Comparison of ENCODE assay signal across 15 cellular contexts in genomic region chr18:57738078-57738477, GRCh38.
DNase-seq lines count a peak whose midpoint lies in the region; ATAC-seq, FAIRE-seq and TF ChIP-seq lines count a peak whose summit lies in the region.
"Had no signal": no experiment of that assay in that cellular context is flagged by ENCODE, and none has a peak within 500 bp of the region (broad histone marks: within the 10 kb centered on the region; RNA-seq: fewer than 3 reads in every experiment).

No MANE protein-coding gene starts in this region.

- no peaks in the 10 kb centered on the region for H3K27me3 ChIP-seq in IMR-90 (ENCODE audit: control insufficient read depth, insufficient read depth, low read length)
- H3K27me3 ChIP-seq in H1 (replicated peaks in 1 of 4; ENCODE audit: control insufficient read depth in 3 of 4, extremely low read depth in 1 of 4, insufficient read depth in 3 of 4, low read length in 3 of 4), result no peaks in the 10 kb centered on the region
- no peaks in the 10 kb centered on the region for H3K27me3 ChIP-seq in lower lobe of right lung (ENCODE audit: low read depth)
- H3K27me3 ChIP-seq in transverse colon, result no peaks in the 10 kb centered on the region

- in situ Hi-C loops in IMR-90 (cut with MboI; ENCODE audit: low sequenced_read_pairs), result no loop called here
- in situ Hi-C loops in transverse colon (cut with MboI; ENCODE audit: low pct_ligation_motif_present in 1 of 4, low pct_unique_long_range_greater_than_20kb in 1 of 4, low sequenced_read_pairs in 3 of 4), result loop anchor here in 1 of 4 donors (25.0 kb wide), 2 partner anchors 99 to 101 kb away; no protein-coding TSS in a partner anchor

- H4K5ac ChIP-seq in IMR-90 (ENCODE audit: low read depth, low read length), result no peak overlapping the region
- H4K5ac ChIP-seq in H1 (ENCODE audit: insufficient read length, low read depth, low read length), result no peak overlapping the region

- ATAC-seq in IMR-90 (ENCODE audit: low read depth) (no peak; the same call in 1 of the 2 replicates), lower lobe of right lung (peak; percentile 25 to 29), HG03095 (IDR thresholded peaks at IDR 0.05; ENCODE audit: unreplicated experiment) (no peak), GM18861 (IDR thresholded peaks at IDR 0.05; ENCODE audit: unreplicated experiment) (no peak)
- ATAC-seq: CD8-positive, alpha-beta T cell; stimulated activated memory B cell treated with anti-CD40 and anti-IgM and Interleukin-4, amounts not matched to agents 10 μg/mL and 1 μg/mL and 100 μg/mL, for 72 hours had no signal

- H3K4ac ChIP-seq in IMR-90 (ENCODE audit: low read depth, low read length) (peak overlapping the region; percentile 66), H1 (replicated peaks; ENCODE audit: insufficient read length, low read depth, low read length) (no peak overlapping the region)

- H3K79me1 ChIP-seq in IMR-90 (ENCODE audit: low read depth in 1 of 2, low read length in 2 of 2) (peaks cover 34 to 69% of the 10 kb centered on the region in 2 experiments), H1 (ENCODE audit: low read depth, low read length) (no peaks in the 10 kb centered on the region)

- peak overlapping the region; percentile 61 for H2BK5ac ChIP-seq in IMR-90 (ENCODE audit: low read depth, low read length, poor library complexity, severe bottlenecking)
- no peak overlapping the region for H2BK5ac ChIP-seq in H1 (ENCODE audit: low read depth, low read length)

- peak overlapping the region; percentile 30; the same call in 1 of the 2 replicates for H3K14ac ChIP-seq in IMR-90 (replicated peaks; ENCODE audit: low read depth, low read length)
- no peak overlapping the region for H3K14ac ChIP-seq in H1 (ENCODE audit: insufficient read length)

- DNase-seq in IMR-90, result no peak
- DNase-seq in H1 (ENCODE audit: low read depth in 1 of 2, low spot score in 2 of 2), result no peak
- no peak for DNase-seq in lower lobe of right lung
- no peak for DNase-seq in transverse colon
- no peak for DNase-seq in NCI-H1092 (lab: John Stamatoyannopoulos, UW)
- no peak for DNase-seq in inferior parietal cortex (ENCODE audit: extremely low spot score)
- DNase-seq: CD8-positive, alpha-beta T cell; Karpas-422; stimulated activated CD4-positive, alpha-beta T cell treated with anti-CD3 and anti-CD28 coated beads, Interleukin-4, amount 100 ng/mL, for 24 hours had no signal

- peak overlapping the region in 1 of 2 experiments; percentile 52; a peak in 1 of 4 replicates for H4K8ac ChIP-seq in IMR-90 (ENCODE audit: low read depth in 2 of 2, low read length in 2 of 2)
- no peak overlapping the region for H4K8ac ChIP-seq in H1 (ENCODE audit: extremely low read depth, insufficient read depth, low read length)

- H3K36me3 ChIP-seq in IMR-90 (ENCODE audit: control insufficient read depth, insufficient read depth, low read length), result peaks cover 3% of the 10 kb centered on the region; the same call in 1 of the 2 replicates
- no peaks in the 10 kb centered on the region; a peak in 1 of 8 replicates for H3K36me3 ChIP-seq in H1 (ENCODE audit: control insufficient read depth in 2 of 4, insufficient read depth in 4 of 4, low read length in 3 of 4)
- H3K36me3 ChIP-seq in lower lobe of right lung, result no peaks in the 10 kb centered on the region
- no peaks in the 10 kb centered on the region for H3K36me3 ChIP-seq in transverse colon

- H3K56ac ChIP-seq in IMR-90 (ENCODE audit: extremely low read depth, insufficient read depth, low read length) (peak overlapping the region; percentile 13; the same call in 1 of the 2 replicates), H1 (replicated peaks; ENCODE audit: insufficient read length, low read depth, low read length) (no peak overlapping the region)

- H3K27ac ChIP-seq in IMR-90 (ENCODE audit: insufficient read depth, low read length), result peak overlapping the region; percentile 11; the same call in 1 of the 2 replicates
- H3K27ac ChIP-seq in H1 (ENCODE audit: low read depth, low read length), result no peak overlapping the region
- H3K27ac ChIP-seq in lower lobe of right lung, result no peak overlapping the region
- H3K27ac ChIP-seq in transverse colon, result peak overlapping the region; percentile 22 to 60 (median 41)
- H3K27ac ChIP-seq: psoas muscle had no signal

- H2BK120ac ChIP-seq in IMR-90 (ENCODE audit: low read depth, low read length), result peak overlapping the region; percentile 56
- no peak overlapping the region for H2BK120ac ChIP-seq in H1 (replicated peaks; ENCODE audit: low read depth, low read length)

- no peak overlapping the region for H2AK9ac ChIP-seq in IMR-90 (replicated peaks; ENCODE audit: low read depth, low read length, poor library complexity)

- H4K91ac ChIP-seq in IMR-90 (ENCODE audit: insufficient read depth, low read depth, low read length) (0 out of 2 replicates have a peak overlapping the region, but pooled peaks have one; percentile 14), H1 (replicated peaks; ENCODE audit: insufficient read length, low read length) (no peak overlapping the region)

- TF ChIP-seq CTCF in IMR-90 (conservative IDR thresholded peaks at IDR 0.05; ENCODE audit: low read depth, low read length), result no peak
- TF ChIP-seq CTCF in H1 (IDR thresholded peaks at IDR 0.05; ENCODE audit: control extremely low read depth in 1 of 3, insufficient read depth in 1 of 3, low read depth in 1 of 3, low read length in 3 of 3), result no peak
- TF ChIP-seq CTCF in lower lobe of right lung (IDR thresholded peaks at IDR 0.05), result no peak
- no peak for TF ChIP-seq CTCF in transverse colon (IDR thresholded peaks at IDR 0.05)

- H3K23ac ChIP-seq in IMR-90 (ENCODE audit: low read depth, low read length) (0 out of 2 replicates have a peak overlapping the region, but pooled peaks have one; percentile 14), H1 (ENCODE audit: insufficient read length) (peak overlapping the region; percentile 15)

- dilution Hi-C loops in IMR-90 (cut with HindIII; ENCODE audit: low sequenced_read_pairs, unreplicated experiment), result no loop called here

- no peak overlapping the region for H2BK15ac ChIP-seq in IMR-90 (ENCODE audit: low read depth, low read length)
- H2BK15ac ChIP-seq in H1 (ENCODE audit: low read length), result no peak overlapping the region

- 80% methylated on average over 1 of the region's 7 CpGs; no CpG with 5 or more reads in 1 of the 2 experiments for whole genome bisulfite sequencing in IMR-90 (ENCODE audit: extremely low coverage in 2 of 2, insufficient read length in 1 of 2), 2 experiments
- WGBS in H1 (ENCODE audit: extremely low coverage in 1 of 2, insufficient coverage in 1 of 2, insufficient read length in 1 of 2, insufficient replicate concordance in 2 of 2, low coverage in 1 of 2, low lambda C conversion rate in 2 of 2, missing lambda C conversion rate in 1 of 2), 2 experiments, result 96% methylated on average over 7 of the region's 7 CpGs; no CpG with 5 or more reads in 1 of the 2 experiments
- WGBS in transverse colon (ENCODE audit: low coverage in 1 of 2), 2 donors, result 50 to 66% methylated on average over 1 to 7 of the region's 7 CpGs

- TF ChIP-seq EP300 in H1 (IDR thresholded peaks at IDR 0.05; ENCODE audit: borderline replicate concordance in 1 of 2, low read depth in 2 of 2, low read length in 2 of 2), result no peak
- no peak for TF ChIP-seq EP300 in transverse colon (IDR thresholded peaks at IDR 0.05; ENCODE audit: low read depth)

- no peak for TF ChIP-seq POLR2A in IMR-90 (IDR thresholded peaks at IDR 0.05; ENCODE audit: low read depth, low read length)
- TF ChIP-seq POLR2A in H1 (IDR thresholded peaks at IDR 0.05; ENCODE audit: control extremely low read depth in 1 of 2, low read depth in 2 of 2, low read length in 2 of 2), result no peak
- no peak for TF ChIP-seq POLR2A in transverse colon (IDR thresholded peaks at IDR 0.05)

- CTCF ChIA-PET in IMR-90 (lab: Yijun Ruan, JAX), result no interaction called here
- CTCF ChIA-PET in H1 (lab: Charles Lee; ENCODE audit: partially characterized antibody), result no interaction called here

- no TSS peak for BruUV-seq in IMR-90 (replicated peaks; lab: Mats Ljungman, UMichigan)

- H3K9me3 ChIP-seq in IMR-90 (ENCODE audit: control insufficient read depth, insufficient read depth, low read length) (peaks cover 3% of the 10 kb centered on the region; the same call in 1 of the 2 replicates), H1 (ENCODE audit: insufficient read depth in 2 of 2, low read depth in 1 of 2, low read length in 1 of 2) (peaks cover 3 to 4% of the 10 kb centered on the region in 2 experiments; a peak in 2 of 4 replicates), lower lobe of right lung (peaks cover 6% of the 10 kb centered on the region), transverse colon (no peaks in the 10 kb centered on the region)

- H3K4me1 ChIP-seq in IMR-90 (ENCODE audit: control insufficient read depth, insufficient read depth, low read length) (peaks cover 7% of the 10 kb centered on the region), H1 (replicated peaks in 1 of 4; ENCODE audit: control insufficient read depth in 3 of 4, insufficient read depth in 4 of 4, low read length in 3 of 4) (peaks cover 0 to 2% (median 0%) of the 10 kb centered on the region in 4 experiments; a peak in 1 of 7 replicates), lower lobe of right lung (peaks cover 20% of the 10 kb centered on the region), transverse colon (peaks cover 0 to 40% (median 25%) of the 10 kb centered on the region in 4 donors)

- no peak for FAIRE-seq in H1 (lab: Jason Lieb, UNC)
- FAIRE-seq: endothelial cell of umbilical vein, G401.6 had no signal

- H2AFZ ChIP-seq in IMR-90 (replicated peaks; ENCODE audit: low read length, poor library complexity) (no peak overlapping the region), H1 (ENCODE audit: low read length) (no peak overlapping the region)

- H2BK20ac ChIP-seq in IMR-90 (ENCODE audit: low read depth, low read length) (no peak overlapping the region), H1 (ENCODE audit: low read length) (no peak overlapping the region)

- no peak overlapping the region for H2BK12ac ChIP-seq in H1 (ENCODE audit: low read depth, low read length)

- H3K4me3 ChIP-seq in IMR-90 (ENCODE audit: insufficient read depth, low read depth, low read length), result no peak overlapping the region
- H3K4me3 ChIP-seq in H1 (ENCODE audit: extremely low read depth in 1 of 4, insufficient read depth in 2 of 4, low read depth in 3 of 4, low read length in 4 of 4), result no peak overlapping the region
- no peak overlapping the region for H3K4me3 ChIP-seq in lower lobe of right lung
- no peak overlapping the region for H3K4me3 ChIP-seq in transverse colon
- H3K4me3 ChIP-seq: psoas muscle had no signal

- no peaks in the 10 kb centered on the region for H3K79me2 ChIP-seq in H1 (ENCODE audit: control insufficient read depth in 1 of 2, insufficient read depth in 2 of 2, low read length in 2 of 2)

- peak overlapping the region; percentile 10; the same call in 1 of the 2 replicates for H3K18ac ChIP-seq in IMR-90 (ENCODE audit: low read depth, low read length)
- H3K18ac ChIP-seq in H1 (ENCODE audit: extremely low read depth, low read length), result no peak overlapping the region

- POLR2A ChIA-PET in IMR-90 (lab: Charles Lee; ENCODE audit: unreplicated experiment), result no interaction called here
- POLR2A ChIA-PET in H1 (lab: Charles Lee; ENCODE audit: partially characterized antibody), result no interaction called here

- peak overlapping the region; percentile 18; the same call in 1 of the 2 replicates for H2AK5ac ChIP-seq in IMR-90 (ENCODE audit: low read depth, low read length)
- no peak overlapping the region for H2AK5ac ChIP-seq in H1 (ENCODE audit: low read depth, low read length)

- no peak for TF ChIP-seq RAD21 in IMR-90 (IDR thresholded peaks at IDR 0.05; ENCODE audit: low read length)
- TF ChIP-seq RAD21 in H1 (IDR thresholded peaks at IDR 0.05 in 1 of 2, conservative IDR thresholded peaks at IDR 0.05 in 1 of 2; ENCODE audit: low read depth in 2 of 2, low read length in 2 of 2), result no peak

- H4K20me1 ChIP-seq in IMR-90 (ENCODE audit: insufficient read depth, low read length) (peaks cover 36% of the 10 kb centered on the region), H1 (replicated peaks in 1 of 2; ENCODE audit: control insufficient read depth in 1 of 2, insufficient read depth in 2 of 2, low read length in 2 of 2) (no peaks in the 10 kb centered on the region)

- H3K9ac ChIP-seq in IMR-90 (ENCODE audit: low read depth, low read length) (no peak overlapping the region), H1 (replicated peaks in 1 of 4; ENCODE audit: extremely low read depth in 1 of 4, low read depth in 3 of 4, low read length in 3 of 4) (no peak overlapping the region)

- no peaks in the 10 kb centered on the region for H3K23me2 ChIP-seq in H1 (ENCODE audit: low read depth, low read length)

- intact Hi-C loops in IMR-90 (cut with micrococcal nuclease) (no loop called here), lower lobe of right lung (cut with DNase I) (no loop called here), transverse colon (cut with DNase I; ENCODE audit: low total_unique reads) (no loop called here)

- H3K4me2 ChIP-seq in IMR-90 (ENCODE audit: low read depth, low read length) (peak overlapping the region; percentile 22), H1 (ENCODE audit: insufficient read depth in 1 of 2, low read depth in 2 of 2, low read length in 2 of 2) (no peak overlapping the region)

- peaks cover 10% of the 10 kb centered on the region for H3K9me1 ChIP-seq in IMR-90 (ENCODE audit: insufficient read depth, low read length)

Comparison
In these comparisons a context has a peak if more than half of its experiments do, and no peak if none do; other contexts are left out.
1. ATAC-seq: peak in lower lobe of right lung (2 of 2); none in IMR-90 (single experiment), HG03095 (single experiment) and GM18861 (single experiment).
2. H3K27ac ChIP-seq: peak in IMR-90 (single experiment) and transverse colon (4 of 4); none in H1 (single experiment) and lower lobe of right lung (single experiment).